In the genomic region with DNA sequence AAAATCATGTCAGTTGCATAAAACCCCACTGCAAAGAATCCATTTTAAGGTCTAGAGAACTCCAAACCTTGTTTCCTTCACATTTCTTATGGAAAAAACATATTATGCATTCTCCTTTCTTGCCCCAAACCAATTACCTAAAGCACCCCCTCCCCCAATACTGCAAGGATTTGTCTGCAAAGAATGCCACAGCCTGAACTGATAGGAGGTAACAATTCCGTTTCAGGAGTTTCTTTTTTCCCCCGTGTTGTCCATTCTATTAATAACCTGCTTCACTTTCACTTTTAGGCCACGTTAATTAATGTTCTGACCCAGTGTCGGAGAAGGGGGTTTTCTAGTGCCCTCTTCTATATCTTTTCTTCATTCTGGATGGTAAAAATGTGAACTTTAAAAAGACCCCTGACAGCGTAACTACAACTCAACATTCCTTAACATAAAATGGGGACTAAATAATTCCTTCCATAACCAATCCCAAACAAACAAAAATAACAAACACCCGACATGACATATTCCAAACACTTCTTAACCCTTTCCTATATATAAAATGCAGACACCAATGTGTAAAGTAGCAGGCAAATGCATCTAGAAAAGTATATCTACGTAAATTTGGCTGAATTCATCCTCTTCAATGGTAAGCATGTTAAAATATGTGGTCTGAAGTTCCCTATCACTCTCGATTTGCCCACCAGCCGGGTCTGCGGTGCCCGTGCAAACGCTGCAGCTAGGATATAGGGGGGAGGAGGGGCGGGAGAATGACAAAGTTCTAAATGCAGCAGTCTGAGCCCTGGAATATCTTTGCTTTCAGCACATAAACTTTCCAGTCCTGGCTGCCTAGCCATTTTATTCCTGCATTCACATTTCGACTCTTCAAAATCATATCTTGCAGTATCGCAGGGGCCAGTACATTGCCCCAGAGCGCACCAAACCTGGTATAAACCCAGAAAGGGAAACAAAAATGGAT, we compare ENCODE assay signal across 8 cellular contexts. TPM values are rescaled to one million over a fixed set of nuclear protein-coding genes. Genes with fewer than 3 reads are reported as not detected.
DNase-seq lines count a peak whose midpoint lies in the region; ATAC-seq and TF ChIP-seq lines count a peak whose summit lies in the region.

No MANE protein-coding gene starts in this region.

- TF ChIP-seq CTCF in dorsolateral prefrontal cortex (IDR thresholded peaks at IDR 0.05 in 54 of 56, conservative IDR thresholded peaks at IDR 0.05 in 2 of 56; ENCODE audit: low read depth in 1 of 56, partially characterized antibody in 56 of 56) (no peak), progenitor cell of endocrine pancreas (IDR thresholded peaks at IDR 0.05; ENCODE audit: unreplicated experiment) (no peak)

- peak overlapping the region; percentile 68 for H3K4me3 ChIP-seq in MG63
- peak overlapping the region; percentile 14 to 74 (median 58) for H3K4me3 ChIP-seq in dorsolateral prefrontal cortex

- peaks cover 91% of the 10 kb centered on the region for H3K27me3 Mint-ChIP-seq in progenitor cell of endocrine pancreas

- H3K27me3 ChIP-seq in MG63, result no peaks in the 10 kb centered on the region
- peaks cover 3 to 100% (median 83%) of the 10 kb centered on the region in 45 donors for H3K27me3 ChIP-seq in dorsolateral prefrontal cortex

- H3K9me3 Mint-ChIP-seq in progenitor cell of endocrine pancreas (ENCODE audit: low read depth), result no peaks in the 10 kb centered on the region

- no peaks in the 10 kb centered on the region for H3K9me3 ChIP-seq in MG63

- intact Hi-C loops in dorsolateral prefrontal cortex (cut with DNase I), result loop anchor here in 1 of 2 donors (5.0 to 10.0 kb wide), 2 partner anchors 312 to 331 kb away; no protein-coding TSS in a partner anchor

- H3K36me3 Mint-ChIP-seq in progenitor cell of endocrine pancreas (ENCODE audit: insufficient read depth), result no peaks in the 10 kb centered on the region

- H3K36me3 ChIP-seq in MG63, result peaks cover 7% of the 10 kb centered on the region

- no peak overlapping the region for H3K4me3 Mint-ChIP-seq in progenitor cell of endocrine pancreas (ENCODE audit: low read depth)

- no peak for ATAC-seq in GM18909 (IDR thresholded peaks at IDR 0.05; ENCODE audit: poor library complexity, unreplicated experiment)

- peak overlapping the region; percentile 70 for H3K27ac Mint-ChIP-seq in progenitor cell of endocrine pancreas

- H3K4me1 Mint-ChIP-seq in progenitor cell of endocrine pancreas (ENCODE audit: low read depth), result peaks cover 11% of the 10 kb centered on the region

- peak; percentile 20 for DNase-seq in DMS53 treated with DMSO at 0.1 percent for 48 hours (lab: John Stamatoyannopoulos, UW; ENCODE audit: unreplicated experiment)
- DNase-seq in MG63, result no peak
- no peak for DNase-seq in dorsolateral prefrontal cortex
- DNase-seq in progenitor cell of endocrine pancreas (ENCODE audit: low spot score, unreplicated experiment), result no peak
- DNase-seq in effector CD8-positive, alpha-beta T cell (lab: John Stamatoyannopoulos, UW), result no peak
- DNase-seq in NCI-H1048 (lab: John Stamatoyannopoulos, UW), result no peak
- no peak for DNase-seq in NCI-H69 (lab: John Stamatoyannopoulos, UW)

- H3K27ac ChIP-seq in dorsolateral prefrontal cortex, result peak overlapping the region in 55 of 59 donors; percentile 19 to 96 (median 84)

RNA-seq across cellular contexts. Expression of a gene that starts 1.0 kb away (rescaled TPM):
- total RNA-seq in MG63 (2014; rRNA removed; shearing (Covaris generic); ENCODE audit: low replicate concordance), result 36.5 and 44.1 TPM in 2 replicates
- total RNA-seq in dorsolateral prefrontal cortex (100 to 1,000 TPM in 97 of 120 experiments, 10 to 100 TPM in 23; 39.8 to 250 (median 142) TPM), progenitor cell of endocrine pancreas (not detected in 2 replicates)

Comparison
In these comparisons a context has a peak if more than half of its experiments do, and no peak if none do; other contexts are left out.
1. RNA of a gene that starts 1.0 kb away (total RNA-seq): 39.8 to 250 TPM in dorsolateral prefrontal cortex and 36.5 to 44.1 TPM in MG63; not detected in progenitor cell of endocrine pancreas; every median in the first group is over 10 times any median in the second.